Comparison of ENCODE assay signal across 18 cellular contexts in the genomic region with DNA sequence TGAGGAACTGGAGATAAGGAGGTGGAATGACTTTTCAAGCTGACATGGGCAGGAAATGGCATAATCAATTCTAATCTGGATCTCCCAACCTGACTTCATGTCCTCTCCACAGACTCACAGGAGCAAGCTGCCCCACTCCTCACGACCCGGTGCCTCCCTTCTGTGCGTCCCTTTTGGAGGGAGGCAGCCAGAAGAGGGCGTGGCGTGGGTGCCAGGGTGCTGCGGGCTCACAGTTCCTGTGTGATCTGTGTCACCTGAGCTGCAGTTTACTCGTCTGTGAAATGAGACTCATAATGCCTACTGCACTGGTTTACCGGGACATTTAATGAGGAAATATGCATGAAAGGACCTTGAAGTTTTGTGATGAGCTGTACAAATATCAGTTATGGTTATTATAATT.
DNase-seq lines count a peak whose midpoint lies in the region; ATAC-seq and TF ChIP-seq lines count a peak whose summit lies in the region.
"Had no signal": no experiment of that assay in that cellular context is flagged by ENCODE, and none has a peak within 500 bp of the region (broad histone marks: within the 10 kb centered on the region; RNA-seq: fewer than 3 reads in every experiment).

No MANE protein-coding gene starts in this region.

- H3F3A ChIP-seq in DOHH2 (ENCODE audit: control insufficient read depth, insufficient read depth): no peaks in the 10 kb centered on the region

- H3K18ac ChIP-seq in mesendoderm (ENCODE audit: low read length): no peak overlapping the region

- DNase-seq in coronary artery (ENCODE audit: low spot score) (peak; percentile 52), mesendoderm (peak; percentile 48), H4 (ENCODE audit: low spot score) (no peak), spleen (no peak)
- DNase-seq in effector memory CD4-positive, alpha-beta T cell: no peak
- DNase-seq: Calu3; CD8-positive, alpha-beta T cell; DMS53; H9; NCI-H1436; NCI-H1930; NCI-H2171; SHP77 had no signal

- intact Hi-C loops in spleen (cut with DNase I; ENCODE audit: low total_unique reads): no loop called here

- no peak overlapping the region for H3K56ac ChIP-seq in mesendoderm (ENCODE audit: low read length)

- TF ChIP-seq CTCF in DOHH2 (IDR thresholded peaks at IDR 0.05; ENCODE audit: low read depth, low read length, poor library complexity, severe bottlenecking): no peak
- peak; percentile 28; the same call in 1 of the 2 replicates for TF ChIP-seq CTCF in OCI-LY3 (IDR thresholded peaks at IDR 0.05; ENCODE audit: low read depth, low read length)
- no peak for TF ChIP-seq CTCF in coronary artery (IDR thresholded peaks at IDR 0.05)
- no peak for TF ChIP-seq CTCF in spleen (IDR thresholded peaks at IDR 0.05 in 8 of 11, conservative IDR thresholded peaks at IDR 0.05 in 3 of 11)

- H3K27me3 ChIP-seq in DOHH2 (ENCODE audit: control insufficient read depth, low read length) (no peaks in the 10 kb centered on the region), OCI-LY3 (ENCODE audit: low read depth, low read length) (no peaks in the 10 kb centered on the region), mesendoderm (ENCODE audit: insufficient read depth, low read length, poor library complexity) (no peaks in the 10 kb centered on the region), spleen (replicated peaks in 1 of 7) (no peaks in the 10 kb centered on the region)
- H3K27me3 ChIP-seq in effector memory CD4-positive, alpha-beta T cell (replicated peaks; ENCODE audit: control insufficient read depth, insufficient read depth, low read length, poor library complexity, severe bottlenecking): no peaks in the 10 kb centered on the region
- H3K27me3 ChIP-seq: BLaER1 treated with 17β-estradiol and CSF1 and Interleukin-3, amounts not matched to agents 10 nM and 100 nM had no signal

- no peak overlapping the region for H4K5ac ChIP-seq in mesendoderm (ENCODE audit: low read length)

- H3K9ac ChIP-seq in OCI-LY3 (ENCODE audit: low read length) (no peak overlapping the region), mesendoderm (ENCODE audit: low read length) (no peak overlapping the region)
- H3K9ac ChIP-seq: BLaER1 treated with 17β-estradiol and CSF1 and Interleukin-3, amounts not matched to agents 10 nM and 100 nM had no signal

- no CpG with 5 or more reads among the region's 8 CpGs for whole genome bisulfite sequencing in mesendoderm (ENCODE audit: extremely low coverage, insufficient coverage, low lambda C conversion rate)
- WGBS in spleen, 5 donors: 77 to 91% (median 79%) methylated on average over 8 of the region's 8 CpGs

- H3K4me3 ChIP-seq in DOHH2 (ENCODE audit: low read length) (no peak overlapping the region), OCI-LY3 (ENCODE audit: low read length) (no peak overlapping the region), coronary artery (no peak overlapping the region), mesendoderm (ENCODE audit: low read length) (no peak overlapping the region), spleen (no peak overlapping the region)
- H3K4me3 ChIP-seq in effector memory CD4-positive, alpha-beta T cell (ENCODE audit: insufficient read depth, low read depth, low read length, poor library complexity, severe bottlenecking): no peak overlapping the region
- H3K4me3 ChIP-seq: BLaER1 treated with 17β-estradiol and CSF1 and Interleukin-3, amounts not matched to agents 10 nM and 100 nM; SK-N-MC had no signal

- TF ChIP-seq POLR2A in spleen (IDR thresholded peaks at IDR 0.05): no peak

- H4K8ac ChIP-seq in mesendoderm (ENCODE audit: low read depth, low read length): no peak overlapping the region

- H3K27ac ChIP-seq in DOHH2 (ENCODE audit: low read depth, low read length): no peak overlapping the region
- H3K27ac ChIP-seq in OCI-LY3 (ENCODE audit: low read length): no peak overlapping the region
- H3K27ac ChIP-seq in coronary artery: no peak overlapping the region
- H3K27ac ChIP-seq in mesendoderm (ENCODE audit: low read depth, low read length): no peak overlapping the region
- H3K27ac ChIP-seq in spleen: no peak overlapping the region
- H3K27ac ChIP-seq in effector memory CD4-positive, alpha-beta T cell (ENCODE audit: insufficient read depth, low read length, poor library complexity, severe bottlenecking): no peak overlapping the region
- H3K27ac ChIP-seq: BLaER1 treated with 17β-estradiol and CSF1 and Interleukin-3, amounts not matched to agents 10 nM and 100 nM; SK-N-MC had no signal

- no peaks in the 10 kb centered on the region for H3K9me2 ChIP-seq in DOHH2 (replicated peaks; ENCODE audit: control insufficient read depth, low read length)

- H3K79me2 ChIP-seq in DOHH2 (ENCODE audit: control insufficient read depth, low read length) (no peaks in the 10 kb centered on the region), OCI-LY3 (ENCODE audit: low read length) (no peaks in the 10 kb centered on the region), mesendoderm (ENCODE audit: control insufficient read depth, insufficient read depth, low read length) (no peaks in the 10 kb centered on the region)

- H2BK15ac ChIP-seq in mesendoderm (replicated peaks; ENCODE audit: low read depth): no peak overlapping the region

- peak overlapping the region; percentile 29 for H3K23ac ChIP-seq in mesendoderm (ENCODE audit: low read length)

- no peak for ATAC-seq in GM19328 (IDR thresholded peaks at IDR 0.05; ENCODE audit: unreplicated experiment)
- ATAC-seq: CD8-positive, alpha-beta T cell had no signal

- H2BK120ac ChIP-seq in mesendoderm (ENCODE audit: low read depth, low read length): no peak overlapping the region

- 0 out of 2 replicates have a peak overlapping the region, but pooled peaks have one; percentile 17 for H3K4me2 ChIP-seq in DOHH2 (ENCODE audit: low read length)
- peak overlapping the region; percentile 17; the same call in 1 of the 2 replicates for H3K4me2 ChIP-seq in OCI-LY3 (ENCODE audit: low read length)
- H3K4me2 ChIP-seq in mesendoderm (ENCODE audit: low read length): no peak overlapping the region
- H3K4me2 ChIP-seq: BLaER1 treated with 17β-estradiol and CSF1 and Interleukin-3, amounts not matched to agents 10 nM and 100 nM had no signal

- H3K4ac ChIP-seq in mesendoderm (ENCODE audit: low read depth, low read length): no peak overlapping the region

- no peak overlapping the region for H2AK5ac ChIP-seq in mesendoderm (ENCODE audit: low read length)

- no peaks in the 10 kb centered on the region for H3K9me3 ChIP-seq in DOHH2 (ENCODE audit: control insufficient read depth, insufficient read depth, low read length)
- no peaks in the 10 kb centered on the region for H3K9me3 ChIP-seq in OCI-LY3 (ENCODE audit: insufficient read depth, low read length)
- H3K9me3 ChIP-seq in spleen: no peaks in the 10 kb centered on the region
- H3K9me3 ChIP-seq in effector memory CD4-positive, alpha-beta T cell (ENCODE audit: control insufficient read depth, low read length): no peaks in the 10 kb centered on the region
- H3K9me3 ChIP-seq: BLaER1 treated with 17β-estradiol and CSF1 and Interleukin-3, amounts not matched to agents 10 nM and 100 nM had no signal

- H3K79me1 ChIP-seq in mesendoderm (ENCODE audit: low read length): no peaks in the 10 kb centered on the region

- no peak overlapping the region for H2BK5ac ChIP-seq in mesendoderm (ENCODE audit: low read length)

- H3K4me1 ChIP-seq in DOHH2 (ENCODE audit: control insufficient read depth, low read length) (peaks cover 8% of the 10 kb centered on the region), OCI-LY3 (ENCODE audit: low read length) (peaks cover 14% of the 10 kb centered on the region), mesendoderm (ENCODE audit: control insufficient read depth, low read depth, low read length) (peaks cover 25% of the 10 kb centered on the region), spleen (peaks cover 0 to 11% (median 0%) of the 10 kb centered on the region in 6 donors)
- H3K4me1 ChIP-seq in effector memory CD4-positive, alpha-beta T cell (ENCODE audit: control insufficient read depth, insufficient read depth, low read length, poor library complexity, severe bottlenecking): no peaks in the 10 kb centered on the region

- H3K36me3 ChIP-seq in DOHH2 (ENCODE audit: control insufficient read depth, low read length) (no peaks in the 10 kb centered on the region), OCI-LY3 (replicated peaks; ENCODE audit: low read depth, low read length) (no peaks in the 10 kb centered on the region), mesendoderm (ENCODE audit: control insufficient read depth, insufficient read depth, low read length) (no peaks in the 10 kb centered on the region), spleen (no peaks in the 10 kb centered on the region)
- H3K36me3 ChIP-seq in effector memory CD4-positive, alpha-beta T cell (ENCODE audit: control insufficient read depth, insufficient read depth, low read length): no peaks in the 10 kb centered on the region
- H3K36me3 ChIP-seq: BLaER1 treated with 17β-estradiol and CSF1 and Interleukin-3, amounts not matched to agents 10 nM and 100 nM had no signal

- H4K20me1 ChIP-seq in DOHH2 (ENCODE audit: control insufficient read depth, insufficient read depth, low read depth, low read length): no peaks in the 10 kb centered on the region
- no peaks in the 10 kb centered on the region for H4K20me1 ChIP-seq in OCI-LY3 (ENCODE audit: insufficient read depth, low read length)

- no peak overlapping the region for H2AFZ ChIP-seq in OCI-LY3 (ENCODE audit: low read depth, low read length)

Comparison
In these comparisons a context has a peak if more than half of its experiments do, and no peak if none do; other contexts are left out.
1. DNase-seq: peak in coronary artery (single experiment) and mesendoderm (single experiment); none in H4 (single experiment), spleen (single experiment) and effector memory CD4-positive, alpha-beta T cell (0 of 3).